8 cellular contexts compared by ENCODE assay signal in genomic region chr12:104720346-104721064, GRCh38.
DNase-seq lines count a peak whose midpoint lies in the region; ATAC-seq and TF ChIP-seq lines count a peak whose summit lies in the region.

No MANE protein-coding gene starts in this region.

- peak overlapping the region; percentile 87 for H3K27ac ChIP-seq in CD4-positive, CD25-positive, alpha-beta regulatory T cell (ENCODE audit: insufficient read depth, low read length, poor library complexity, severe bottlenecking)
- peak overlapping the region; percentile 75 for H3K27ac ChIP-seq in KOPT-K1 (ENCODE audit: low read depth, low read length, poor library complexity, severe bottlenecking)

- TF ChIP-seq CTCF in progenitor cell of endocrine pancreas (IDR thresholded peaks at IDR 0.05; ENCODE audit: unreplicated experiment) = no peak

- H3K27me3 ChIP-seq in CD4-positive, CD25-positive, alpha-beta regulatory T cell (ENCODE audit: control insufficient read depth, insufficient read depth, low read length) = no peaks in the 10 kb centered on the region

- H3K36me3 Mint-ChIP-seq in CD4-positive, CD25-positive, alpha-beta regulatory T cell = no peaks in the 10 kb centered on the region
- no peaks in the 10 kb centered on the region for H3K36me3 Mint-ChIP-seq in progenitor cell of endocrine pancreas (ENCODE audit: insufficient read depth)

- H3K36me3 ChIP-seq in CD4-positive, CD25-positive, alpha-beta regulatory T cell (ENCODE audit: control insufficient read depth, insufficient read depth, low read length) = peaks cover 6% of the 10 kb centered on the region
- peaks cover 60% of the 10 kb centered on the region for H3K36me3 ChIP-seq in KOPT-K1 (ENCODE audit: insufficient read depth, low read length)

- no peaks in the 10 kb centered on the region for H3K9me3 ChIP-seq in CD4-positive, CD25-positive, alpha-beta regulatory T cell (ENCODE audit: control insufficient read depth in 2 of 2, low read length in 2 of 2)
- H3K9me3 ChIP-seq in KOPT-K1 (ENCODE audit: insufficient read depth, low read length, poor library complexity, severe bottlenecking) = no peaks in the 10 kb centered on the region

- H3K9me3 Mint-ChIP-seq in CD4-positive, CD25-positive, alpha-beta regulatory T cell = no peaks in the 10 kb centered on the region
- H3K9me3 Mint-ChIP-seq in progenitor cell of endocrine pancreas (ENCODE audit: low read depth) = no peaks in the 10 kb centered on the region

- DNase-seq in CD4-positive, CD25-positive, alpha-beta regulatory T cell = peak; percentile 66 to 87 (median 86)
- peak; percentile 37 for DNase-seq in activated T-helper 9 cell treated with anti-CD3 and anti-CD28 coated beads, Interleukin-2, amount 50 U/mL, for 16 hours (ENCODE audit: low read depth)
- DNase-seq in hepatic stellate cell (ENCODE audit: low spot score) = peak; percentile 58
- DNase-seq in stimulated activated CD4-positive, alpha-beta T cell treated with anti-CD3 and anti-CD28 coated beads, TNF-alpha, amount 100 ng/mL, for 24 hours (ENCODE audit: low read depth in 3 of 3) = peak in 2 of 3 experiments; percentile 31 to 48
- DNase-seq in NCI-H2171 treated with DMSO at 0.1 percent for 48 hours (lab: John Stamatoyannopoulos, UW) = no peak
- DNase-seq in NCI-H748 (lab: John Stamatoyannopoulos, UW; ENCODE audit: unreplicated experiment) = no peak
- no peak for DNase-seq in progenitor cell of endocrine pancreas (ENCODE audit: low spot score, unreplicated experiment)

- ATAC-seq in CD4-positive, CD25-positive, alpha-beta regulatory T cell (ENCODE audit: low read depth in 2 of 2) = peak; percentile 59 to 70

- H3K27ac Mint-ChIP-seq in CD4-positive, CD25-positive, alpha-beta regulatory T cell = peak overlapping the region; percentile 68 to 98 (median 90)
- no peak overlapping the region for H3K27ac Mint-ChIP-seq in progenitor cell of endocrine pancreas

- peak overlapping the region; percentile 69 for H3K4me3 ChIP-seq in CD4-positive, CD25-positive, alpha-beta regulatory T cell (ENCODE audit: low read depth, low read length)

- H3K27me3 Mint-ChIP-seq in CD4-positive, CD25-positive, alpha-beta regulatory T cell = no peaks in the 10 kb centered on the region
- no peaks in the 10 kb centered on the region for H3K27me3 Mint-ChIP-seq in progenitor cell of endocrine pancreas

- peak overlapping the region; percentile 72 to 82 (median 75) for H3K4me3 Mint-ChIP-seq in CD4-positive, CD25-positive, alpha-beta regulatory T cell
- no peak overlapping the region for H3K4me3 Mint-ChIP-seq in progenitor cell of endocrine pancreas (ENCODE audit: low read depth)

- peaks cover 43% of the 10 kb centered on the region for H3K4me1 ChIP-seq in CD4-positive, CD25-positive, alpha-beta regulatory T cell (ENCODE audit: control insufficient read depth, insufficient read depth, low read length, poor library complexity, severe bottlenecking)

- H3K4me1 Mint-ChIP-seq in CD4-positive, CD25-positive, alpha-beta regulatory T cell = peaks cover 16 to 85% (median 57%) of the 10 kb centered on the region in 4 donors
- peaks cover 8% of the 10 kb centered on the region for H3K4me1 Mint-ChIP-seq in progenitor cell of endocrine pancreas (ENCODE audit: low read depth)

Comparison
In these comparisons a context has a peak if more than half of its experiments do, and no peak if none do; other contexts are left out.
1. DNase-seq: peak in CD4-positive, CD25-positive, alpha-beta regulatory T cell (3 of 3), activated T-helper 9 cell treated with anti-CD3 and anti-CD28 coated beads, Interleukin-2, amount 50 U/mL, for 16 hours (single experiment), hepatic stellate cell (single experiment) and stimulated activated CD4-positive, alpha-beta T cell treated with anti-CD3 and anti-CD28 coated beads, TNF-alpha, amount 100 ng/mL, for 24 hours (2 of 3); none in NCI-H2171 treated with DMSO at 0.1 percent for 48 hours (single experiment), NCI-H748 (single experiment) and progenitor cell of endocrine pancreas (single experiment).